Comparison of ENCODE assay signal across 1 cellular context in the genomic region with DNA sequence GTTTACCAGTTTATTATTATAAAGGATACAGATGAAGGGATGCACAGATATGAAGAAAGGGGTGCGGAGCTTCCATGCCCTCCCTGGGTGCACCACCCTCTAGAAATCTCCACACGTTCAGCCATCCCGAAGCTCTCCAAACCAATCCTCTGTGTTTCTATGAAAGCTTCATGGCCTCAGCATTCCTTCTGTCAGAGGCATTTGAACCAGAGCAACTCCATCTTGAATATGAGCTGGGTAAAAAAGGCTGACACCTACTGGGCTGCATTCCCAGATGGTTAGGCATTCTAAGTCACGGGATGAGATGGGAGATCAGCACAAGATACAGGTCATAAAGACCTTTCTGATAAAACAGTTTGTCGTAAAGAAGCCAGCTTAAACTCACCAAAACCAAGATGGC.
TF ChIP-seq lines count a peak whose summit lies in the region.

No MANE protein-coding gene starts in this region.

TF ChIP-seq in K562, 482 proteins besides CTCF, POLR2A, EP300 and RAD21 (continued from another document and continues in another):
- TF ChIP-seq, protein P1, sequence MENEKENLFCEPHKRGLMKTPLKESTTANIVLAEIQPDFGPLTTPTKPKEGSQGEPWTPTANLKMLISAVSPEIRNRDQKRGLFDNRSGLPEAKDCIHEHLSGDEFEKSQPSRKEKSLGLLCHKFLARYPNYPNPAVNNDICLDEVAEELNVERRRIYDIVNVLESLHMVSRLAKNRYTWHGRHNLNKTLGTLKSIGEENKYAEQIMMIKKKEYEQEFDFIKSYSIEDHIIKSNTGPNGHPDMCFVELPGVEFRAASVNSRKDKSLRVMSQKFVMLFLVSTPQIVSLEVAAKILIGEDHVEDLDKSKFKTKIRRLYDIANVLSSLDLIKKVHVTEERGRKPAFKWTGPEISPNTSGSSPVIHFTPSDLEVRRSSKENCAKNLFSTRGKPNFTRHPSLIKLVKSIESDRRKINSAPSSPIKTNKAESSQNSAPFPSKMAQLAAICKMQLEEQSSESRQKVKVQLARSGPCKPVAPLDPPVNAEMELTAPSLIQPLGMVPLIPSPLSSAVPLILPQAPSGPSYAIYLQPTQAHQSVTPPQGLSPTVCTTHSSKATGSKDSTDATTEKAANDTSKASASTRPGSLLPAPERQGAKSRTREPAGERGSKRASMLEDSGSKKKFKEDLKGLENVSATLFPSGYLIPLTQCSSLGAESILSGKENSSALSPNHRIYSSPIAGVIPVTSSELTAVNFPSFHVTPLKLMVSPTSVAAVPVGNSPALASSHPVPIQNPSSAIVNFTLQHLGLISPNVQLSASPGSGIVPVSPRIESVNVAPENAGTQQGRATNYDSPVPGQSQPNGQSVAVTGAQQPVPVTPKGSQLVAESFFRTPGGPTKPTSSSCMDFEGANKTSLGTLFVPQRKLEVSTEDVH (IDR thresholded peaks at IDR 0.05; ENCODE audit: low read depth, partially characterized antibody): no peak
- TF ChIP-seq PHTF2 (CRISPR knock-in tag; IDR thresholded peaks at IDR 0.05) (no peak), NFE2 (IDR thresholded peaks at IDR 0.05; ENCODE audit: low read depth) (no peak), HDAC6 (IDR thresholded peaks at IDR 0.05; ENCODE audit: low read depth, low read length) (no peak), ZNF436 (CRISPR knock-in tag; IDR thresholded peaks at IDR 0.05) (no peak), CEBPG (CRISPR knock-in tag; IDR thresholded peaks at IDR 0.05) (no peak), CEBPG (tag; conservative IDR thresholded peaks at IDR 0.05 in 1 of 2, IDR thresholded peaks at IDR 0.05 in 1 of 2) (no peak), BCOR (IDR thresholded peaks at IDR 0.05) (no peak), ATF7 (IDR thresholded peaks at IDR 0.05) (no peak), RBM34 (IDR thresholded peaks at IDR 0.05; ENCODE audit: borderline replicate concordance, insufficient read depth, low read length) (no peak), ZNF780A (CRISPR knock-in tag; IDR thresholded peaks at IDR 0.05) (no peak), TCF3 (CRISPR knock-in tag; IDR thresholded peaks at IDR 0.05) (no peak), ELF4 (CRISPR knock-in tag; IDR thresholded peaks at IDR 0.05) (peak; percentile 86; the same call in 1 of the 2 replicates), ESRRA (IDR thresholded peaks at IDR 0.05; ENCODE audit: borderline replicate concordance, low read depth) (no peak), MBD2 (IDR thresholded peaks at IDR 0.05; ENCODE audit: borderline replicate concordance, low read depth) (no peak), SP2 (IDR thresholded peaks at IDR 0.05; ENCODE audit: extremely low read depth, low read depth, low read length, poor library complexity, severe bottlenecking) (no peak), NBN (IDR thresholded peaks at IDR 0.05; ENCODE audit: low read depth) (no peak), NR4A1 (CRISPR knock-in tag; IDR thresholded peaks at IDR 0.05) (peak; percentile 77; the same call in 1 of the 2 replicates), NR4A1 (tag; IDR thresholded peaks at IDR 0.05) (peak; percentile 98), PTTG1 (tag; IDR thresholded peaks at IDR 0.05; ENCODE audit: low read depth) (peak; percentile 93), KAT7 (CRISPR knock-in tag; IDR thresholded peaks at IDR 0.05; ENCODE audit: borderline replicate concordance) (no peak), SNIP1 (IDR thresholded peaks at IDR 0.05; ENCODE audit: low read depth) (no peak), SIRT6 (IDR thresholded peaks at IDR 0.05; ENCODE audit: low read depth, low read length) (no peak), MXI1 (IDR thresholded peaks at IDR 0.05; ENCODE audit: low read depth, low read length) (no peak), ZNF134 (CRISPR knock-in tag; conservative IDR thresholded peaks at IDR 0.05) (peak; percentile 71), SPI1 (IDR thresholded peaks at IDR 0.05; ENCODE audit: borderline replicate concordance, low read depth, low read length) (no peak), SMARCA5 (IDR thresholded peaks at IDR 0.05) (no peak), FOS (IDR thresholded peaks at IDR 0.05; ENCODE audit: extremely low read depth, insufficient read length) (no peak), SETDB1 (IDR thresholded peaks at IDR 0.05; ENCODE audit: low read length) (no peak), IFI16 (CRISPR knock-in tag; IDR thresholded peaks at IDR 0.05) (peak; percentile 71; the same call in 1 of the 2 replicates)
- TF ChIP-seq, protein P2, sequence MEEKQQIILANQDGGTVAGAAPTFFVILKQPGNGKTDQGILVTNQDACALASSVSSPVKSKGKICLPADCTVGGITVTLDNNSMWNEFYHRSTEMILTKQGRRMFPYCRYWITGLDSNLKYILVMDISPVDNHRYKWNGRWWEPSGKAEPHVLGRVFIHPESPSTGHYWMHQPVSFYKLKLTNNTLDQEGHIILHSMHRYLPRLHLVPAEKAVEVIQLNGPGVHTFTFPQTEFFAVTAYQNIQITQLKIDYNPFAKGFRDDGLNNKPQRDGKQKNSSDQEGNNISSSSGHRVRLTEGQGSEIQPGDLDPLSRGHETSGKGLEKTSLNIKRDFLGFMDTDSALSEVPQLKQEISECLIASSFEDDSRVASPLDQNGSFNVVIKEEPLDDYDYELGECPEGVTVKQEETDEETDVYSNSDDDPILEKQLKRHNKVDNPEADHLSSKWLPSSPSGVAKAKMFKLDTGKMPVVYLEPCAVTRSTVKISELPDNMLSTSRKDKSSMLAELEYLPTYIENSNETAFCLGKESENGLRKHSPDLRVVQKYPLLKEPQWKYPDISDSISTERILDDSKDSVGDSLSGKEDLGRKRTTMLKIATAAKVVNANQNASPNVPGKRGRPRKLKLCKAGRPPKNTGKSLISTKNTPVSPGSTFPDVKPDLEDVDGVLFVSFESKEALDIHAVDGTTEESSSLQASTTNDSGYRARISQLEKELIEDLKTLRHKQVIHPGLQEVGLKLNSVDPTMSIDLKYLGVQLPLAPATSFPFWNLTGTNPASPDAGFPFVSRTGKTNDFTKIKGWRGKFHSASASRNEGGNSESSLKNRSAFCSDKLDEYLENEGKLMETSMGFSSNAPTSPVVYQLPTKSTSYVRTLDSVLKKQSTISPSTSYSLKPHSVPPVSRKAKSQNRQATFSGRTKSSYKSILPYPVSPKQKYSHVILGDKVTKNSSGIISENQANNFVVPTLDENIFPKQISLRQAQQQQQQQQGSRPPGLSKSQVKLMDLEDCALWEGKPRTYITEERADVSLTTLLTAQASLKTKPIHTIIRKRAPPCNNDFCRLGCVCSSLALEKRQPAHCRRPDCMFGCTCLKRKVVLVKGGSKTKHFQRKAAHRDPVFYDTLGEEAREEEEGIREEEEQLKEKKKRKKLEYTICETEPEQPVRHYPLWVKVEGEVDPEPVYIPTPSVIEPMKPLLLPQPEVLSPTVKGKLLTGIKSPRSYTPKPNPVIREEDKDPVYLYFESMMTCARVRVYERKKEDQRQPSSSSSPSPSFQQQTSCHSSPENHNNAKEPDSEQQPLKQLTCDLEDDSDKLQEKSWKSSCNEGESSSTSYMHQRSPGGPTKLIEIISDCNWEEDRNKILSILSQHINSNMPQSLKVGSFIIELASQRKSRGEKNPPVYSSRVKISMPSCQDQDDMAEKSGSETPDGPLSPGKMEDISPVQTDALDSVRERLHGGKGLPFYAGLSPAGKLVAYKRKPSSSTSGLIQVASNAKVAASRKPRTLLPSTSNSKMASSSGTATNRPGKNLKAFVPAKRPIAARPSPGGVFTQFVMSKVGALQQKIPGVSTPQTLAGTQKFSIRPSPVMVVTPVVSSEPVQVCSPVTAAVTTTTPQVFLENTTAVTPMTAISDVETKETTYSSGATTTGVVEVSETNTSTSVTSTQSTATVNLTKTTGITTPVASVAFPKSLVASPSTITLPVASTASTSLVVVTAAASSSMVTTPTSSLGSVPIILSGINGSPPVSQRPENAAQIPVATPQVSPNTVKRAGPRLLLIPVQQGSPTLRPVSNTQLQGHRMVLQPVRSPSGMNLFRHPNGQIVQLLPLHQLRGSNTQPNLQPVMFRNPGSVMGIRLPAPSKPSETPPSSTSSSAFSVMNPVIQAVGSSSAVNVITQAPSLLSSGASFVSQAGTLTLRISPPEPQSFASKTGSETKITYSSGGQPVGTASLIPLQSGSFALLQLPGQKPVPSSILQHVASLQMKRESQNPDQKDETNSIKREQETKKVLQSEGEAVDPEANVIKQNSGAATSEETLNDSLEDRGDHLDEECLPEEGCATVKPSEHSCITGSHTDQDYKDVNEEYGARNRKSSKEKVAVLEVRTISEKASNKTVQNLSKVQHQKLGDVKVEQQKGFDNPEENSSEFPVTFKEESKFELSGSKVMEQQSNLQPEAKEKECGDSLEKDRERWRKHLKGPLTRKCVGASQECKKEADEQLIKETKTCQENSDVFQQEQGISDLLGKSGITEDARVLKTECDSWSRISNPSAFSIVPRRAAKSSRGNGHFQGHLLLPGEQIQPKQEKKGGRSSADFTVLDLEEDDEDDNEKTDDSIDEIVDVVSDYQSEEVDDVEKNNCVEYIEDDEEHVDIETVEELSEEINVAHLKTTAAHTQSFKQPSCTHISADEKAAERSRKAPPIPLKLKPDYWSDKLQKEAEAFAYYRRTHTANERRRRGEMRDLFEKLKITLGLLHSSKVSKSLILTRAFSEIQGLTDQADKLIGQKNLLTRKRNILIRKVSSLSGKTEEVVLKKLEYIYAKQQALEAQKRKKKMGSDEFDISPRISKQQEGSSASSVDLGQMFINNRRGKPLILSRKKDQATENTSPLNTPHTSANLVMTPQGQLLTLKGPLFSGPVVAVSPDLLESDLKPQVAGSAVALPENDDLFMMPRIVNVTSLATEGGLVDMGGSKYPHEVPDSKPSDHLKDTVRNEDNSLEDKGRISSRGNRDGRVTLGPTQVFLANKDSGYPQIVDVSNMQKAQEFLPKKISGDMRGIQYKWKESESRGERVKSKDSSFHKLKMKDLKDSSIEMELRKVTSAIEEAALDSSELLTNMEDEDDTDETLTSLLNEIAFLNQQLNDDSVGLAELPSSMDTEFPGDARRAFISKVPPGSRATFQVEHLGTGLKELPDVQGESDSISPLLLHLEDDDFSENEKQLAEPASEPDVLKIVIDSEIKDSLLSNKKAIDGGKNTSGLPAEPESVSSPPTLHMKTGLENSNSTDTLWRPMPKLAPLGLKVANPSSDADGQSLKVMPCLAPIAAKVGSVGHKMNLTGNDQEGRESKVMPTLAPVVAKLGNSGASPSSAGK (IDR thresholded peaks at IDR 0.05): no peak
- TF ChIP-seq, protein P3, sequence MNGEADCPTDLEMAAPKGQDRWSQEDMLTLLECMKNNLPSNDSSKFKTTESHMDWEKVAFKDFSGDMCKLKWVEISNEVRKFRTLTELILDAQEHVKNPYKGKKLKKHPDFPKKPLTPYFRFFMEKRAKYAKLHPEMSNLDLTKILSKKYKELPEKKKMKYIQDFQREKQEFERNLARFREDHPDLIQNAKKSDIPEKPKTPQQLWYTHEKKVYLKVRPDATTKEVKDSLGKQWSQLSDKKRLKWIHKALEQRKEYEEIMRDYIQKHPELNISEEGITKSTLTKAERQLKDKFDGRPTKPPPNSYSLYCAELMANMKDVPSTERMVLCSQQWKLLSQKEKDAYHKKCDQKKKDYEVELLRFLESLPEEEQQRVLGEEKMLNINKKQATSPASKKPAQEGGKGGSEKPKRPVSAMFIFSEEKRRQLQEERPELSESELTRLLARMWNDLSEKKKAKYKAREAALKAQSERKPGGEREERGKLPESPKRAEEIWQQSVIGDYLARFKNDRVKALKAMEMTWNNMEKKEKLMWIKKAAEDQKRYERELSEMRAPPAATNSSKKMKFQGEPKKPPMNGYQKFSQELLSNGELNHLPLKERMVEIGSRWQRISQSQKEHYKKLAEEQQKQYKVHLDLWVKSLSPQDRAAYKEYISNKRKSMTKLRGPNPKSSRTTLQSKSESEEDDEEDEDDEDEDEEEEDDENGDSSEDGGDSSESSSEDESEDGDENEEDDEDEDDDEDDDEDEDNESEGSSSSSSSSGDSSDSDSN (IDR thresholded peaks at IDR 0.05; ENCODE audit: borderline replicate concordance in 1 of 2, low read depth in 2 of 2, low read length in 2 of 2): no peak
- TF ChIP-seq, protein P4, sequence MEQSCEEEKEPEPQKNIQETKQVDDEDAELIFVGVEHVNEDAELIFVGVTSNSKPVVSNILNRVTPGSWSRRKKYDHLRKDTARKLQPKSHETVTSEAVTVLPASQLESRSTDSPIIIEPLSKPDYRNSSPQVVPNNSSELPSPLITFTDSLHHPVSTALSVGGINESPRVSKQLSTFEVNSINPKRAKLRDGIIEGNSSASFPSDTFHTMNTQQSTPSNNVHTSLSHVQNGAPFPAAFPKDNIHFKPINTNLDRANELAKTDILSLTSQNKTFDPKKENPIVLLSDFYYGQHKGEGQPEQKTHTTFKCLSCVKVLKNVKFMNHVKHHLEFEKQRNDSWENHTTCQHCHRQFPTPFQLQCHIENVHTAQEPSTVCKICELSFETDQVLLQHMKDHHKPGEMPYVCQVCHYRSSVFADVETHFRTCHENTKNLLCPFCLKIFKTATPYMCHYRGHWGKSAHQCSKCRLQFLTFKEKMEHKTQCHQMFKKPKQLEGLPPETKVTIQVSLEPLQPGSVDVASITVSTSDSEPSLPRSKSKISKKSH (CRISPR knock-in tag; IDR thresholded peaks at IDR 0.05): no peak
- TF ChIP-seq, protein P5, sequence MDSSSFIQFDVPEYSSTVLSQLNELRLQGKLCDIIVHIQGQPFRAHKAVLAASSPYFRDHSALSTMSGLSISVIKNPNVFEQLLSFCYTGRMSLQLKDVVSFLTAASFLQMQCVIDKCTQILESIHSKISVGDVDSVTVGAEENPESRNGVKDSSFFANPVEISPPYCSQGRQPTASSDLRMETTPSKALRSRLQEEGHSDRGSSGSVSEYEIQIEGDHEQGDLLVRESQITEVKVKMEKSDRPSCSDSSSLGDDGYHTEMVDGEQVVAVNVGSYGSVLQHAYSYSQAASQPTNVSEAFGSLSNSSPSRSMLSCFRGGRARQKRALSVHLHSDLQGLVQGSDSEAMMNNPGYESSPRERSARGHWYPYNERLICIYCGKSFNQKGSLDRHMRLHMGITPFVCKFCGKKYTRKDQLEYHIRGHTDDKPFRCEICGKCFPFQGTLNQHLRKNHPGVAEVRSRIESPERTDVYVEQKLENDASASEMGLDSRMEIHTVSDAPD (CRISPR knock-in tag; IDR thresholded peaks at IDR 0.05): peak; percentile 69; the same call in 1 of the 2 replicates
- TF ChIP-seq, protein P6, sequence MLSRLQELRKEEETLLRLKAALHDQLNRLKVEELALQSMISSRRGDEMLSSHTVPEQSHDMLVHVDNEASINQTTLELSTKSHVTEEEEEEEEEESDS (CRISPR knock-in tag; IDR thresholded peaks at IDR 0.05): no peak
- TF ChIP-seq, protein P7, sequence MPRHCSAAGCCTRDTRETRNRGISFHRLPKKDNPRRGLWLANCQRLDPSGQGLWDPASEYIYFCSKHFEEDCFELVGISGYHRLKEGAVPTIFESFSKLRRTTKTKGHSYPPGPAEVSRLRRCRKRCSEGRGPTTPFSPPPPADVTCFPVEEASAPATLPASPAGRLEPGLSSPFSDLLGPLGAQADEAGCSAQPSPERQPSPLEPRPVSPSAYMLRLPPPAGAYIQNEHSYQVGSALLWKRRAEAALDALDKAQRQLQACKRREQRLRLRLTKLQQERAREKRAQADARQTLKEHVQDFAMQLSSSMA (CRISPR knock-in tag; IDR thresholded peaks at IDR 0.05): no peak
- TF ChIP-seq, protein P8, sequence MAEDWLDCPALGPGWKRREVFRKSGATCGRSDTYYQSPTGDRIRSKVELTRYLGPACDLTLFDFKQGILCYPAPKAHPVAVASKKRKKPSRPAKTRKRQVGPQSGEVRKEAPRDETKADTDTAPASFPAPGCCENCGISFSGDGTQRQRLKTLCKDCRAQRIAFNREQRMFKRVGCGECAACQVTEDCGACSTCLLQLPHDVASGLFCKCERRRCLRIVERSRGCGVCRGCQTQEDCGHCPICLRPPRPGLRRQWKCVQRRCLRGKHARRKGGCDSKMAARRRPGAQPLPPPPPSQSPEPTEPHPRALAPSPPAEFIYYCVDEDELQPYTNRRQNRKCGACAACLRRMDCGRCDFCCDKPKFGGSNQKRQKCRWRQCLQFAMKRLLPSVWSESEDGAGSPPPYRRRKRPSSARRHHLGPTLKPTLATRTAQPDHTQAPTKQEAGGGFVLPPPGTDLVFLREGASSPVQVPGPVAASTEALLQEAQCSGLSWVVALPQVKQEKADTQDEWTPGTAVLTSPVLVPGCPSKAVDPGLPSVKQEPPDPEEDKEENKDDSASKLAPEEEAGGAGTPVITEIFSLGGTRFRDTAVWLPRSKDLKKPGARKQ (CRISPR knock-in tag; IDR thresholded peaks at IDR 0.05): no peak
